29 cellular contexts compared by ENCODE assay signal in genomic region chr7:70787275-70787674, GRCh38.
DNase-seq lines count a peak whose midpoint lies in the region; ATAC-seq lines count a peak whose summit lies in the region.
"Had no signal": no experiment of that assay in that cellular context is flagged by ENCODE, and none has a peak within 500 bp of the region (broad histone marks: within the 10 kb centered on the region; RNA-seq: fewer than 3 reads in every experiment).

No MANE protein-coding gene starts in this region.

- H3K36me3 Mint-ChIP-seq in T-helper 2 cell treated with Interferon-gamma antibody and Interleukin-4, amounts not matched to agents 5 μg/mL and 100 μg/mL, for 36 hours (ENCODE audit: low read depth), result peaks cover 2% of the 10 kb centered on the region
- peaks cover 30 to 51% of the 10 kb centered on the region in 2 donors for H3K36me3 Mint-ChIP-seq in CD4-positive, alpha-beta memory T cell
- H3K36me3 Mint-ChIP-seq in activated T-helper 17 cell treated with anti-CD3 and anti-CD28 coated beads, Interleukin-2, amount 50 U/mL, for 72 hours (ENCODE audit: low read depth), result peaks cover 63% of the 10 kb centered on the region
- H3K36me3 Mint-ChIP-seq in immature natural killer cell, result peaks cover 43 to 65% (median 55%) of the 10 kb centered on the region in 3 donors
- H3K36me3 Mint-ChIP-seq: activated naive CD4-positive, alpha-beta T cell treated with anti-CD3 and anti-CD28 coated beads, Interleukin-2, amount 50 U/mL, for 72 hours had no signal

- no peak for DNase-seq in T-helper 2 cell treated with Interferon-gamma antibody and Interleukin-4, amounts not matched to agents 5 μg/mL and 100 μg/mL, for 36 hours (ENCODE audit: low spot score)
- DNase-seq in T-helper 2 cell (no peak), immature natural killer cell (no peak)
- no peak for DNase-seq in CD4-positive, alpha-beta memory T cell
- DNase-seq: 8988T; activated CD8-positive, alpha-beta T cell treated with anti-CD3 and anti-CD28 coated beads, Interleukin-2, amount 10 ng/mL, durations not matched to agents 7 days and 5 days; colonic mucosa; effector CD8-positive, alpha-beta T cell; foreskin melanocyte; GOT3; KG1; left ventricle myocardium inferior; MM.1S; NCI-H1417; NCI-H2081; NCI-H345; occipital lobe; T-helper 9 cell had no signal

- no peak overlapping the region for H3K4me3 ChIP-seq in CD4-positive, alpha-beta memory T cell (ENCODE audit: low read length in 2 of 2)
- H3K4me3 ChIP-seq: colonic mucosa, hepatocyte, left ventricle myocardium inferior, SK-N-MC, tibial nerve had no signal

- no peaks in the 10 kb centered on the region for H3K9me3 ChIP-seq in CD4-positive, alpha-beta memory T cell (ENCODE audit: control insufficient read depth in 1 of 2, low read length in 2 of 2)
- H3K9me3 ChIP-seq: colonic mucosa, left ventricle myocardium inferior, tibial nerve had no signal

- peaks cover 39% of the 10 kb centered on the region for H3K4me1 ChIP-seq in CD4-positive, alpha-beta memory T cell (ENCODE audit: insufficient read depth, low read length)
- H3K4me1 ChIP-seq: colonic mucosa, left ventricle myocardium inferior, tibial nerve had no signal

- H3K27ac Mint-ChIP-seq in T-helper 2 cell treated with Interferon-gamma antibody and Interleukin-4, amounts not matched to agents 5 μg/mL and 100 μg/mL, for 36 hours, result peak overlapping the region; percentile 79
- peak overlapping the region; percentile 95 to 99 (median 98) for H3K27ac Mint-ChIP-seq in CD4-positive, alpha-beta memory T cell
- peak overlapping the region; percentile 94 for H3K27ac Mint-ChIP-seq in activated T-helper 17 cell treated with anti-CD3 and anti-CD28 coated beads, Interleukin-2, amount 50 U/mL, for 72 hours
- H3K27ac Mint-ChIP-seq in immature natural killer cell, result peak overlapping the region in 5 of 6 donors; percentile 11 to 82 (median 58)
- H3K27ac Mint-ChIP-seq: activated CD8-positive, alpha-beta T cell treated with anti-CD3 and anti-CD28 coated beads, Interleukin-2, amount 10 ng/mL, durations not matched to agents 7 days and 5 days; activated naive CD4-positive, alpha-beta T cell treated with anti-CD3 and anti-CD28 coated beads, Interleukin-2, amount 50 U/mL, for 72 hours; CD14-positive monocyte had no signal

- H3K27me3 Mint-ChIP-seq in T-helper 2 cell treated with Interferon-gamma antibody and Interleukin-4, amounts not matched to agents 5 μg/mL and 100 μg/mL, for 36 hours (ENCODE audit: low read depth), result no peaks in the 10 kb centered on the region
- H3K27me3 Mint-ChIP-seq in CD4-positive, alpha-beta memory T cell, result no peaks in the 10 kb centered on the region
- no peaks in the 10 kb centered on the region for H3K27me3 Mint-ChIP-seq in activated T-helper 17 cell treated with anti-CD3 and anti-CD28 coated beads, Interleukin-2, amount 50 U/mL, for 72 hours
- H3K27me3 Mint-ChIP-seq in immature natural killer cell (ENCODE audit: low read depth in 3 of 3), result peaks cover 0 to 4% (median 2%) of the 10 kb centered on the region in 3 donors

- ATAC-seq in activated T-helper 17 cell treated with anti-CD3 and anti-CD28 coated beads, Interleukin-2, amount 50 U/mL, for 72 hours (replicated peaks), result peak; percentile 37
- ATAC-seq in HG02885 (IDR thresholded peaks at IDR 0.05; ENCODE audit: poor library complexity, unreplicated experiment) (no peak), GM18870 (IDR thresholded peaks at IDR 0.05; ENCODE audit: unreplicated experiment) (no peak), GM19395 (IDR thresholded peaks at IDR 0.05; ENCODE audit: unreplicated experiment) (no peak)
- ATAC-seq: activated CD8-positive, alpha-beta T cell treated with anti-CD3 and anti-CD28 coated beads, Interleukin-2, amount 10 ng/mL, durations not matched to agents 7 days and 5 days; activated naive CD4-positive, alpha-beta T cell treated with anti-CD3 and anti-CD28 coated beads, Interleukin-2, amount 50 U/mL, for 72 hours; esophagus mucosa had no signal

- CTCF ChIA-PET in CD4-positive, alpha-beta memory T cell (lab: Charles Lee; ENCODE audit: partially characterized antibody), result interaction anchor here (1.2 to 5.8 kb wide), 5 partner anchors 12 to 71 kb away, joined by 3 to 81 read pairs (median 6); no protein-coding TSS in a partner anchor

- no peaks in the 10 kb centered on the region for H3K36me3 ChIP-seq in CD4-positive, alpha-beta memory T cell (ENCODE audit: insufficient read depth, low read length)

- no peaks in the 10 kb centered on the region for H3K27me3 ChIP-seq in CD4-positive, alpha-beta memory T cell (ENCODE audit: insufficient read depth, low read length)
- H3K27me3 ChIP-seq: colonic mucosa, hepatocyte, tibial nerve had no signal

- peaks cover 11% of the 10 kb centered on the region for H3K9me3 Mint-ChIP-seq in T-helper 2 cell treated with Interferon-gamma antibody and Interleukin-4, amounts not matched to agents 5 μg/mL and 100 μg/mL, for 36 hours
- H3K9me3 Mint-ChIP-seq in CD4-positive, alpha-beta memory T cell, result peaks cover 0 to 2% (median 0%) of the 10 kb centered on the region in 8 donors
- no peaks in the 10 kb centered on the region for H3K9me3 Mint-ChIP-seq in activated T-helper 17 cell treated with anti-CD3 and anti-CD28 coated beads, Interleukin-2, amount 50 U/mL, for 72 hours
- no peaks in the 10 kb centered on the region for H3K9me3 Mint-ChIP-seq in immature natural killer cell
- H3K9me3 Mint-ChIP-seq: activated naive CD4-positive, alpha-beta T cell treated with anti-CD3 and anti-CD28 coated beads, Interleukin-2, amount 50 U/mL, for 72 hours had no signal

- H3K4me3 Mint-ChIP-seq in T-helper 2 cell treated with Interferon-gamma antibody and Interleukin-4, amounts not matched to agents 5 μg/mL and 100 μg/mL, for 36 hours, result peak overlapping the region; percentile 16
- peak overlapping the region; percentile 74 to 86 (median 78) for H3K4me3 Mint-ChIP-seq in CD4-positive, alpha-beta memory T cell
- H3K4me3 Mint-ChIP-seq in activated T-helper 17 cell treated with anti-CD3 and anti-CD28 coated beads, Interleukin-2, amount 50 U/mL, for 72 hours, result peak overlapping the region; percentile 79
- peak overlapping the region in 1 of 5 donors; percentile 51 for H3K4me3 Mint-ChIP-seq in immature natural killer cell
- H3K4me3 Mint-ChIP-seq: activated CD8-positive, alpha-beta T cell treated with anti-CD3 and anti-CD28 coated beads, Interleukin-2, amount 10 ng/mL, durations not matched to agents 7 days and 5 days; CD14-positive monocyte had no signal

- POLR2A ChIA-PET in CD4-positive, alpha-beta memory T cell (lab: Charles Lee; ENCODE audit: partially characterized antibody), result interaction anchor here (0.9 to 4.8 kb wide), 5 partner anchors 9 to 64 kb away, joined by 3 to 145 read pairs (median 3); no protein-coding TSS in a partner anchor

- H3K27ac ChIP-seq in CD4-positive, alpha-beta memory T cell (ENCODE audit: low read depth, low read length), result peak overlapping the region; percentile 60
- H3K27ac ChIP-seq: colonic mucosa, hepatocyte, left ventricle myocardium inferior, RWPE1, SK-N-MC, tibial nerve had no signal

- peaks cover 3% of the 10 kb centered on the region for H3K4me1 Mint-ChIP-seq in T-helper 2 cell treated with Interferon-gamma antibody and Interleukin-4, amounts not matched to agents 5 μg/mL and 100 μg/mL, for 36 hours (ENCODE audit: low read depth)
- H3K4me1 Mint-ChIP-seq in CD4-positive, alpha-beta memory T cell, result peaks cover 24 to 54% (median 33%) of the 10 kb centered on the region in 4 donors
- peaks cover 21% of the 10 kb centered on the region for H3K4me1 Mint-ChIP-seq in activated T-helper 17 cell treated with anti-CD3 and anti-CD28 coated beads, Interleukin-2, amount 50 U/mL, for 72 hours
- peaks cover 0 to 4% of the 10 kb centered on the region in 2 donors for H3K4me1 Mint-ChIP-seq in immature natural killer cell
- H3K4me1 Mint-ChIP-seq: CD14-positive monocyte had no signal

- intact Hi-C loops in CD4-positive, alpha-beta memory T cell (cut with micrococcal nuclease), result loop anchor here (1.0 kb wide), 1 partner anchor 8 kb away; no protein-coding TSS in a partner anchor
